ENCODE assay signal across 8 cellular contexts in genomic region chr3:51385621-51386091, GRCh38. TPM values are rescaled to one million over a fixed set of nuclear protein-coding genes. Genes with fewer than 3 reads are reported as not detected.
DNase-seq lines count a peak whose midpoint lies in the region; ATAC-seq and TF ChIP-seq lines count a peak whose summit lies in the region.

No MANE protein-coding gene starts in this region.

- no peak for TF ChIP-seq CTCF in GM12864 (IDR thresholded peaks at IDR 0.05; ENCODE audit: low read depth, low read length, missing control alignments)
- no peak for TF ChIP-seq CTCF in RWPE2 (IDR thresholded peaks at IDR 0.05; ENCODE audit: poor library complexity, severe bottlenecking)
- no peak for TF ChIP-seq CTCF in esophagus squamous epithelium (IDR thresholded peaks at IDR 0.05)
- TF ChIP-seq CTCF in prostate gland (IDR thresholded peaks at IDR 0.05): no peak

- no peaks in the 10 kb centered on the region for H3K9me3 ChIP-seq in RWPE2 (ENCODE audit: severe bottlenecking)
- H3K9me3 ChIP-seq in esophagus squamous epithelium: no peaks in the 10 kb centered on the region
- no peaks in the 10 kb centered on the region for H3K9me3 ChIP-seq in prostate gland

- TF ChIP-seq POLR2A in esophagus squamous epithelium (IDR thresholded peaks at IDR 0.05) (no peak), prostate gland (IDR thresholded peaks at IDR 0.05) (no peak)

- peak overlapping the region; percentile 64 for H3K27ac ChIP-seq in RWPE2 (ENCODE audit: poor library complexity, severe bottlenecking)
- peak overlapping the region; percentile 92 to 99 (median 96) for H3K27ac ChIP-seq in esophagus squamous epithelium
- peak overlapping the region; percentile 80 to 91 for H3K27ac ChIP-seq in prostate gland

- H3K4me1 ChIP-seq in RWPE2 (ENCODE audit: insufficient read depth, poor library complexity, severe bottlenecking) (peaks cover 7% of the 10 kb centered on the region), esophagus squamous epithelium (peaks cover 51 to 68% (median 54%) of the 10 kb centered on the region in 3 donors), prostate gland (replicated peaks) (peaks cover 21% of the 10 kb centered on the region)

- intact Hi-C loops in esophagus squamous epithelium (cut with DNase I) (no loop called here), prostate gland (cut with DNase I) (loop anchor here (2.0 to 10.0 kb wide), 4 partner anchors 285 to 1031 kb away; partner anchors contain the start of genes C3orf18, CYB561D2, HEMK1 and MAPKAPK3)

- 1% methylated on average over 15 to 16 of the region's 18 CpGs for WGBS in esophagus squamous epithelium, 2 donors
- 2% methylated on average over 18 of the region's 18 CpGs for WGBS in prostate gland

- ATAC-seq in RWPE2 (ENCODE audit: low read depth): no peak

- DNase-seq in GM12864 (ENCODE audit: low read depth) (no peak), RWPE2 (ENCODE audit: low spot score) (peak; percentile 29), esophagus squamous epithelium (lab: John Stamatoyannopoulos, UW) (no peak), prostate gland (ENCODE audit: low spot score) (no peak), GDM1 (lab: John Stamatoyannopoulos, UW) (no peak), COLO668 (lab: John Stamatoyannopoulos, UW; ENCODE audit: unreplicated experiment) (no peak), HK-2 (ENCODE audit: unreplicated experiment) (no peak), kidney glomerular epithelial cell (lab: John Stamatoyannopoulos, UW) (no peak)

- peak overlapping the region; percentile 64 for H3K4me3 ChIP-seq in GM12864 (ENCODE audit: low read depth, low read length)
- peak overlapping the region; percentile 78 for H3K4me3 ChIP-seq in RWPE2 (ENCODE audit: severe bottlenecking)
- H3K4me3 ChIP-seq in esophagus squamous epithelium: peak overlapping the region; percentile 52 to 90 (median 83)
- H3K4me3 ChIP-seq in prostate gland: peak overlapping the region; percentile 78 to 94

- no peaks in the 10 kb centered on the region for H3K27me3 ChIP-seq in RWPE2 (ENCODE audit: insufficient read depth, poor library complexity, severe bottlenecking)
- H3K27me3 ChIP-seq in esophagus squamous epithelium: no peaks in the 10 kb centered on the region
- H3K27me3 ChIP-seq in prostate gland (replicated peaks; ENCODE audit: insufficient read depth): no peaks in the 10 kb centered on the region

- H3K36me3 ChIP-seq in RWPE2 (ENCODE audit: low read depth) (peaks cover 55% of the 10 kb centered on the region), esophagus squamous epithelium (peaks cover 0 to 26% (median 0%) of the 10 kb centered on the region in 3 donors), prostate gland (no peaks in the 10 kb centered on the region)

RNA-seq across cellular contexts. Expression of gene MANF, which starts 0.6 kb away (rescaled TPM):
- total RNA-seq in esophagus squamous epithelium (10 to 100 TPM; 35.9 to 97.7 (median 72.6) TPM), prostate gland (10 to 100 TPM; 30.6 to 81.4 TPM)

RNA-seq across cellular contexts. Expression of gene RBM15B, which starts 5.4 kb away (rescaled TPM):
- total RNA-seq in esophagus squamous epithelium (10 to 100 TPM; 26.3 to 35.3 (median 27.0) TPM), prostate gland (10 to 100 TPM; 34.1 to 40.1 TPM)
